Comparison of ENCODE assay signal across 25 cellular contexts in the genomic region with DNA sequence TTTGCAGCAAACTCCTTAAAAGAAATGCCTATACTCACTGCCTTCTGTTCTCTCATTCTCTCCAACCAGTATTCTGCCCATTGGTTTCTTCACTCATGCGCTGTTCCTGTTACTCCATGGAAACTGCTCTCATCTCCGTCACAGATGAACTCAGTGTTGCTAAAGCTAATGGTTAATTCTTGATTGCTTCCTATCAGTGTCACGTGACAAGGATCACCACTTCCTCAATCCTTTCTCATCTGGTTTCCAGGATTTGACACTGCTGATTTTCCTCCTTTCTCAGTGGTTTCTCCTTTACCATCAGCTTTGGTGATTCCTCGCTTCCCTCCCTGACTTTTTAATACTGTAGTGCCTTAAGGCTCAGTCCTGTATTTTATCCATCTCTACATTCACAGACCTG.
"Had no signal": no experiment of that assay in that cellular context is flagged by ENCODE, and none has a peak within 500 bp of the region (broad histone marks: within the 10 kb centered on the region; RNA-seq: fewer than 3 reads in every experiment).

No MANE protein-coding gene starts in this region.

- H3K9me3 ChIP-seq: gastroesophageal sphincter, heart left ventricle, ovary, psoas muscle, sigmoid colon, spleen, testis, tibial artery had no signal

- H3K27ac ChIP-seq: epithelial cell of prostate, foreskin keratinocyte, heart left ventricle, hepatocyte, ovary, sigmoid colon, spleen, testis, tibial artery had no signal

- DNase-seq: effector CD8-positive, alpha-beta T cell; endodermal cell; foreskin keratinocyte; heart left ventricle; kidney; natural killer cell; occipital lobe; ovary; posterior cingulate gyrus; psoas muscle; right cardiac atrium; sigmoid colon; spleen; stimulated activated CD4-positive, alpha-beta T cell treated with anti-CD3 and anti-CD28 coated beads, Interleukin-4, amount 100 ng/mL, for 4 hours; stimulated activated naive CD8-positive, alpha-beta T cell treated with anti-CD3 and anti-CD28 coated beads, Interleukin-15, Interleukin-2, amounts not matched to agents 100 U/mL and 50 U/mL, for 24 hours; substantia nigra; testis; tibial artery had no signal

- FAIRE-seq: kidney had no signal

- H3K36me3 ChIP-seq: ovary had no signal

- H3K4me3 ChIP-seq: gastroesophageal sphincter, heart left ventricle, hepatocyte, lung, ovary, psoas muscle, sigmoid colon, spleen, testis, tibial artery had no signal

- H3K4me2 ChIP-seq: hepatocyte had no signal

- ATAC-seq: esophagus mucosa; foreskin keratinocyte; gastroesophageal sphincter; heart left ventricle; left lobe of liver; natural killer cell; psoas muscle; right cardiac atrium; stimulated activated memory B cell treated with anti-CD40 and anti-IgM and Interleukin-4, amounts not matched to agents 10 μg/mL and 1 μg/mL and 100 μg/mL, for 72 hours; stimulated activated naive CD8-positive, alpha-beta T cell treated with anti-CD3 and anti-CD28 coated beads, Interleukin-15, Interleukin-2, amounts not matched to agents 100 U/mL and 50 U/mL, for 24 hours had no signal

- H3K27me3 ChIP-seq: foreskin keratinocyte, gastroesophageal sphincter, heart left ventricle, hepatocyte, ovary, sigmoid colon, spleen, testis, tibial artery had no signal
